Comparison of ENCODE assay signal across 18 cellular contexts in the genomic region with DNA sequence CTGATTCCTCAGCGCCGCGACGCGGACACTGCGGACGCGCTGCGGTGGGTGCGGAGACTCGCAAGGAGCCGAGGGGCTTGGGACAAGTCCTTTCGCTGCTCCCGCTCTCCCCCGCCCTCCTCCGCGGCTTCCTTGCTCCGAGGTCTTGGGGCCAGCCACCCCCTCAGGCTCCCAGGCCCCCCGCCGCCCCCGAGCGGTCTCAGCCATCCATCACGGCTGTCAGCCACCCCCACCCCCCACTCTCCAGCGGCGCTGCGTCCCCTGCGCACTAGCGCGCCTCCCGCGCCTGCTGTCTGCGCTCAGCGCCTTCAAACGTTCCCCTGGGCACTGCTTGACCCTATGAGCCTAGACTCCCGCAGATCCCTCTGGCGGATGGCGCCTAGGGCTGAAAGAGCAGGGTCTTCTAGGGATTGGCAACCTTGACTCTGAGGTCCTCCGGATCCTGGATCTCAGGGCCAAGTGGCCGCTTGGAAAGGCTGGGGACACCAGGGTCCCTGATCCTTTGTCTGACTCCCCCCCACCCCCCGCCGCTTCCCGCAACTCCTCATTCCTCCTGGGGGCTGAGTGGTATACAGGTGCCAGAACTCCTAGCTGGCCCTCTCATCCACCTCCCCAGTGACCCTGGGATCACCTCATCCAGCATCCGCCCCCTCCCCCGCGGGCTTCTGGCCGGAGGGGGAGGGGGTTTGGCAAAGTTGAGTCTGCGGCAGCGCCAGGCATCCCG. TPM values are rescaled to one million over a fixed set of nuclear protein-coding genes. Genes with fewer than 3 reads are reported as not detected.
"Had no signal": no experiment of that assay in that cellular context is flagged by ENCODE, and none has a peak within 500 bp of the region (broad histone marks: within the 10 kb centered on the region; RNA-seq: fewer than 3 reads in every experiment).

No MANE protein-coding gene starts in this region.

- H3K27ac ChIP-seq: coronary artery, epithelial cell of prostate, gastroesophageal sphincter, spleen had no signal

- H3K27ac Mint-ChIP-seq: activated CD4-positive, alpha-beta T cell treated with anti-CD3 and anti-CD28 coated beads, Interleukin-2, amount 10 ng/mL, durations not matched to agents 7 days and 5 days; activated naive CD4-positive, alpha-beta T cell treated with anti-CD3 and anti-CD28 coated beads for 36 hours; activated T-helper 17 cell treated with anti-CD3 and anti-CD28 coated beads, Interleukin-2, amount 50 U/mL, for 72 hours; progenitor cell of endocrine pancreas; stimulated activated naive B cell treated with anti-CD40 and anti-IgM and Interleukin-4, amounts not matched to agents 10 μg/mL and 1 μg/mL and 100 μg/mL, for 72 hours; T-helper 1 cell treated with Interleukin-12 subunit alpha and Interleukin-12 subunit beta and Interleukin-4 antibody, amounts not matched to agents 30 μg/mL and 1 μg/mL, for 36 hours; WTC11 had no signal

- H3K36me3 Mint-ChIP-seq: stimulated activated naive B cell treated with anti-CD40 and anti-IgM and Interleukin-4, amounts not matched to agents 10 μg/mL and 1 μg/mL and 100 μg/mL, for 72 hours; WTC11 had no signal

- H3K4me3 Mint-ChIP-seq: activated CD4-positive, alpha-beta T cell treated with anti-CD3 and anti-CD28 coated beads, Interleukin-2, amount 10 ng/mL, durations not matched to agents 7 days and 5 days; activated naive CD4-positive, alpha-beta T cell treated with anti-CD3 and anti-CD28 coated beads for 36 hours; activated T-helper 17 cell treated with anti-CD3 and anti-CD28 coated beads, Interleukin-2, amount 50 U/mL, for 72 hours; stimulated activated naive B cell treated with anti-CD40 and anti-IgM and Interleukin-4, amounts not matched to agents 10 μg/mL and 1 μg/mL and 100 μg/mL, for 72 hours; T-helper 1 cell treated with Interleukin-12 subunit alpha and Interleukin-12 subunit beta and Interleukin-4 antibody, amounts not matched to agents 30 μg/mL and 1 μg/mL, for 36 hours had no signal

- H3K4me3 ChIP-seq: coronary artery, gastroesophageal sphincter, spleen had no signal

- H3K9me3 ChIP-seq: gastroesophageal sphincter had no signal

- H3K9me3 Mint-ChIP-seq: activated naive CD4-positive, alpha-beta T cell treated with anti-CD3 and anti-CD28 coated beads for 36 hours; activated T-helper 17 cell treated with anti-CD3 and anti-CD28 coated beads, Interleukin-2, amount 50 U/mL, for 72 hours; stimulated activated naive B cell treated with anti-CD40 and anti-IgM and Interleukin-4, amounts not matched to agents 10 μg/mL and 1 μg/mL and 100 μg/mL, for 72 hours; T-helper 1 cell treated with Interleukin-12 subunit alpha and Interleukin-12 subunit beta and Interleukin-4 antibody, amounts not matched to agents 30 μg/mL and 1 μg/mL, for 36 hours; WTC11 had no signal

- H3K36me3 ChIP-seq: gastroesophageal sphincter, spleen had no signal

- H3K4me1 Mint-ChIP-seq: activated CD4-positive, alpha-beta T cell treated with anti-CD3 and anti-CD28 coated beads, Interleukin-2, amount 10 ng/mL, durations not matched to agents 7 days and 5 days had no signal

- DNase-seq: activated CD4-positive, alpha-beta T cell treated with anti-CD3 and anti-CD28 coated beads, Interleukin-2, amount 10 ng/mL, durations not matched to agents 7 days and 5 days; activated CD8-positive, alpha-beta memory T cell treated with anti-CD3 and anti-CD28 coated beads for 24 hours; activated naive CD4-positive, alpha-beta T cell treated with anti-CD3 and anti-CD28 coated beads for 36 hours; activated T-cell treated with anti-CD3 and anti-CD28 coated beads for 4 hours; effector memory CD4-positive, alpha-beta T cell; kidney glomerular epithelial cell; mesendoderm; spleen; stimulated activated CD4-positive, alpha-beta T cell treated with anti-CD3 and anti-CD28 coated beads, Interleukin-1b, Interleukin-23, amount 100 ng/mL, for 48 hours; stimulated activated naive B cell treated with anti-CD40 and anti-IgM and Interleukin-4, amounts not matched to agents 10 μg/mL and 1 μg/mL and 100 μg/mL, for 72 hours; trophoblast cell had no signal

RNA-seq across cellular contexts. Expression of a gene that starts 1.4 kb away (rescaled TPM):
- total RNA-seq: activated naive CD4-positive, alpha-beta T cell treated with anti-CD3 and anti-CD28 coated beads for 36 hours; gastroesophageal sphincter had no signal

RNA-seq across cellular contexts. Expression of a gene that starts 21.7 kb away (rescaled TPM):
- total RNA-seq: activated CD4-positive, alpha-beta T cell treated with anti-CD3 and anti-CD28 coated beads, Interleukin-2, amount 10 ng/mL, durations not matched to agents 7 days and 5 days; activated naive CD4-positive, alpha-beta T cell treated with anti-CD3 and anti-CD28 coated beads for 36 hours; activated T-helper 17 cell treated with anti-CD3 and anti-CD28 coated beads, Interleukin-2, amount 50 U/mL, for 72 hours; progenitor cell of endocrine pancreas had no signal
